ENCODE assay signal across 8 cellular contexts in genomic region chr15:66293419-66294156, GRCh38. TPM values are rescaled to one million over a fixed set of nuclear protein-coding genes. Genes with fewer than 3 reads are reported as not detected.
DNase-seq lines count a peak whose midpoint lies in the region; ATAC-seq, FAIRE-seq and TF ChIP-seq lines count a peak whose summit lies in the region.

Gene DIS3L, plus strand, starts transcription at chr15:66293568. Its CDS starts 29 bp downstream, at chr15:66293597.

- H3K79me2 ChIP-seq in astrocyte (ENCODE audit: insufficient read depth, low read length): no peaks in the 10 kb centered on the region

- peaks cover 47% of the 10 kb centered on the region for H3K4me1 Mint-ChIP-seq in T-helper 2 cell treated with Interferon-gamma antibody and Interleukin-4, amounts not matched to agents 5 μg/mL and 100 μg/mL, for 36 hours (ENCODE audit: low read depth)
- H3K4me1 Mint-ChIP-seq in astrocyte (ENCODE audit: low read depth, unreplicated experiment): peaks cover 15% of the 10 kb centered on the region

- intact Hi-C loops in sigmoid colon (cut with DNase I): loop anchor here (5.0 kb wide), 1 partner anchor 656 kb away; no protein-coding TSS in a partner anchor

- ATAC-seq in GM21717 (IDR thresholded peaks at IDR 0.05; ENCODE audit: unreplicated experiment): peak; percentile 64

- H3K27me3 Mint-ChIP-seq in T-helper 2 cell treated with Interferon-gamma antibody and Interleukin-4, amounts not matched to agents 5 μg/mL and 100 μg/mL, for 36 hours (ENCODE audit: low read depth): no peaks in the 10 kb centered on the region
- no peaks in the 10 kb centered on the region for H3K27me3 Mint-ChIP-seq in astrocyte (ENCODE audit: low read depth, unreplicated experiment)

- no peak for FAIRE-seq in astrocyte (lab: Jason Lieb, UNC)

- H3K4me2 ChIP-seq in astrocyte (ENCODE audit: low read length): peak within 1 kb of the TSS; percentile 83

- no peaks in the 10 kb centered on the region for H4K20me1 ChIP-seq in astrocyte (ENCODE audit: insufficient read depth, low read length)

- H3K4me3 ChIP-seq in astrocyte (ENCODE audit: insufficient read depth, low read depth, low read length) (peak within 1 kb of the TSS; percentile 65), sigmoid colon (peak within 1 kb of the TSS; percentile 62 to 79 (median 76))

- H3K4me1 ChIP-seq in astrocyte (ENCODE audit: insufficient read depth, low read length): peaks cover 17% of the 10 kb centered on the region
- H3K4me1 ChIP-seq in sigmoid colon: peaks cover 0 to 42% (median 30%) of the 10 kb centered on the region in 4 donors

- TF ChIP-seq CTCF in astrocyte (IDR thresholded peaks at IDR 0.05; ENCODE audit: insufficient read depth, low read depth, low read length) (no peak), sigmoid colon (IDR thresholded peaks at IDR 0.05) (no peak)

- no peaks in the 10 kb centered on the region for H3K9me3 ChIP-seq in KOPT-K1 (ENCODE audit: insufficient read depth, low read length, poor library complexity, severe bottlenecking)
- H3K9me3 ChIP-seq in astrocyte (ENCODE audit: insufficient read depth, low read depth, low read length): no peaks in the 10 kb centered on the region
- H3K9me3 ChIP-seq in sigmoid colon: no peaks in the 10 kb centered on the region

- H3K36me3 ChIP-seq in KOPT-K1 (ENCODE audit: insufficient read depth, low read length): peaks cover 23% of the 10 kb centered on the region
- no peaks in the 10 kb centered on the region for H3K36me3 ChIP-seq in astrocyte (ENCODE audit: insufficient read depth, low read length)
- H3K36me3 ChIP-seq in sigmoid colon: no peaks in the 10 kb centered on the region

- DNase-seq in ELR (ENCODE audit: low read depth): peak; percentile 72
- peak; percentile 78 for DNase-seq in T-helper 2 cell treated with Interferon-gamma antibody and Interleukin-4, amounts not matched to agents 5 μg/mL and 100 μg/mL, for 36 hours (ENCODE audit: low spot score)
- peak; percentile 22 for DNase-seq in astrocyte (ENCODE audit: low read depth)
- peak; percentile 52 to 75 for DNase-seq in hippocampal formation (lab: John Stamatoyannopoulos, UW)
- DNase-seq in sigmoid colon: peak; percentile 75
- DNase-seq in middle frontal gyrus (ENCODE audit: extremely low spot score, low spot score): no peak

- 0 to 1% methylated on average over 92 of the region's 92 CpGs for WGBS in sigmoid colon, 2 donors

- H3K27ac Mint-ChIP-seq in T-helper 2 cell treated with Interferon-gamma antibody and Interleukin-4, amounts not matched to agents 5 μg/mL and 100 μg/mL, for 36 hours: peak within 1 kb of the TSS; percentile 90
- peak within 1 kb of the TSS; percentile 88 for H3K27ac Mint-ChIP-seq in astrocyte (ENCODE audit: unreplicated experiment)

- TF ChIP-seq EP300 in sigmoid colon (IDR thresholded peaks at IDR 0.05): no peak

- no peak for TF ChIP-seq POLR2A in sigmoid colon (IDR thresholded peaks at IDR 0.05)

- H3K36me3 Mint-ChIP-seq in T-helper 2 cell treated with Interferon-gamma antibody and Interleukin-4, amounts not matched to agents 5 μg/mL and 100 μg/mL, for 36 hours (ENCODE audit: low read depth): peaks cover 24% of the 10 kb centered on the region
- H3K36me3 Mint-ChIP-seq in astrocyte (ENCODE audit: low read depth, unreplicated experiment): no peaks in the 10 kb centered on the region

- no peaks in the 10 kb centered on the region for H3K9me3 Mint-ChIP-seq in T-helper 2 cell treated with Interferon-gamma antibody and Interleukin-4, amounts not matched to agents 5 μg/mL and 100 μg/mL, for 36 hours
- H3K9me3 Mint-ChIP-seq in astrocyte (ENCODE audit: unreplicated experiment): no peaks in the 10 kb centered on the region

- peak within 1 kb of the TSS; percentile 77 for H3K9ac ChIP-seq in astrocyte (ENCODE audit: low read length)

- no peaks in the 10 kb centered on the region for H3K27me3 ChIP-seq in astrocyte (ENCODE audit: insufficient read depth, low read length)
- no peaks in the 10 kb centered on the region for H3K27me3 ChIP-seq in sigmoid colon

- H2AFZ ChIP-seq in astrocyte (ENCODE audit: low read depth, low read length): peak within 1 kb of the TSS; percentile 86

- H3K27ac ChIP-seq in KOPT-K1 (ENCODE audit: low read depth, low read length, poor library complexity, severe bottlenecking) (peak within 1 kb of the TSS; percentile 91), astrocyte (ENCODE audit: low read depth, low read length) (peak within 1 kb of the TSS; percentile 63), sigmoid colon (peak within 1 kb of the TSS; percentile 88 to 94 (median 92))

- peak within 1 kb of the TSS; percentile 92 for H3K4me3 Mint-ChIP-seq in T-helper 2 cell treated with Interferon-gamma antibody and Interleukin-4, amounts not matched to agents 5 μg/mL and 100 μg/mL, for 36 hours
- peak within 1 kb of the TSS; percentile 87 for H3K4me3 Mint-ChIP-seq in astrocyte (ENCODE audit: unreplicated experiment)

RNA-seq across cellular contexts. Expression of gene DIS3L, which starts in this region (rescaled TPM):
- 6.9 and 8.1 TPM in 2 replicates for total RNA-seq in astrocyte
- 10 to 100 TPM; 29.5 to 52.3 (median 40.9) TPM for total RNA-seq in sigmoid colon
- 10 to 100 TPM in 1 of 3 donors, 1 to 10 TPM in 2; 5.3 to 11.5 (median 6.6) TPM for polyA plus RNA-seq in sigmoid colon
